1 cellular context compared by ENCODE assay signal in genomic region chr9:33106372-33106771, GRCh38.
TF ChIP-seq lines count a peak whose summit lies in the region.

No MANE protein-coding gene starts in this region.

TF ChIP-seq in endothelial cell of umbilical vein, 7 proteins besides CTCF, POLR2A, EP300 and RAD21:
- TF ChIP-seq FOS (IDR thresholded peaks at IDR 0.05; ENCODE audit: borderline replicate concordance, insufficient read depth, low read length) (no peak), MAX (IDR thresholded peaks at IDR 0.05; ENCODE audit: insufficient read depth, insufficient read length) (no peak), EZH2 (IDR thresholded peaks at IDR 0.05; ENCODE audit: borderline replicate concordance, low read depth, low read length, severe bottlenecking) (no peak), MYC (IDR thresholded peaks at IDR 0.05; ENCODE audit: low read depth, low read length) (no peak), JUN (IDR thresholded peaks at IDR 0.05; ENCODE audit: borderline replicate concordance, insufficient read depth, insufficient read length, low read depth) (no peak), GATA2 (IDR thresholded peaks at IDR 0.05; ENCODE audit: insufficient read depth, insufficient read length, low read depth, low read length) (no peak), POLR2AphosphoS5 (IDR thresholded peaks at IDR 0.05; ENCODE audit: insufficient read depth, low read depth, low read length) (no peak)
